10 cellular contexts compared by ENCODE assay signal in genomic region chr3:42042747-42043115, GRCh38. TPM values are rescaled to one million over a fixed set of nuclear protein-coding genes. Genes with fewer than 3 reads are reported as not detected.
DNase-seq lines count a peak whose midpoint lies in the region; ATAC-seq and TF ChIP-seq lines count a peak whose summit lies in the region.
"Had no signal": no experiment of that assay in that cellular context is flagged by ENCODE, and none has a peak within 500 bp of the region (broad histone marks: within the 10 kb centered on the region; RNA-seq: fewer than 3 reads in every experiment).

No MANE protein-coding gene starts in this region.

- peak overlapping the region; percentile 95 for H3K27ac ChIP-seq in HUES64 (ENCODE audit: low read depth, low read length)
- no peak overlapping the region for H3K27ac ChIP-seq in stomach smooth muscle (ENCODE audit: low read length)
- peak overlapping the region in 22 of 59 donors; percentile 16 to 71 (median 41) for H3K27ac ChIP-seq in dorsolateral prefrontal cortex
- H3K27ac ChIP-seq: HL-60, VCaP had no signal

- peak overlapping the region; percentile 42 for H3K4me3 ChIP-seq in HUES64 (ENCODE audit: low read length)
- H3K4me3 ChIP-seq in astrocyte of the spinal cord (ENCODE audit: low read depth, low read length) = no peak overlapping the region
- peak overlapping the region; percentile 39 to 44 for H3K4me3 ChIP-seq in stomach smooth muscle (ENCODE audit: low read length in 2 of 2)
- H3K4me3 ChIP-seq in dorsolateral prefrontal cortex = no peak overlapping the region

- no peaks in the 10 kb centered on the region for H3K9me3 ChIP-seq in HUES64 (ENCODE audit: insufficient read depth, low read depth, low read length)
- no peaks in the 10 kb centered on the region for H3K9me3 ChIP-seq in stomach smooth muscle (ENCODE audit: control insufficient read depth in 2 of 2, low read length in 2 of 2)

- H3K36me3 ChIP-seq in HUES64 (ENCODE audit: insufficient read depth, low read length) (no peaks in the 10 kb centered on the region), stomach smooth muscle (ENCODE audit: control insufficient read depth in 2 of 2, insufficient read depth in 2 of 2, low read length in 2 of 2) (no peaks in the 10 kb centered on the region)

- no peak for ATAC-seq in HG03139 (IDR thresholded peaks at IDR 0.05; ENCODE audit: unreplicated experiment)

- TF ChIP-seq CTCF in astrocyte of the spinal cord (IDR thresholded peaks at IDR 0.05; ENCODE audit: low read depth, low read length) (no peak), dorsolateral prefrontal cortex (IDR thresholded peaks at IDR 0.05 in 54 of 56, conservative IDR thresholded peaks at IDR 0.05 in 2 of 56; ENCODE audit: low read depth in 1 of 56, partially characterized antibody in 56 of 56) (no peak)

- peak; percentile 45 for DNase-seq in astrocyte of the spinal cord (ENCODE audit: low read depth, low spot score)
- peak; percentile 33 for DNase-seq in left kidney (ENCODE audit: low read depth, low spot score)
- no peak for DNase-seq in NCI-H1930 (lab: John Stamatoyannopoulos, UW)
- no peak for DNase-seq in dorsolateral prefrontal cortex
- DNase-seq: activated naive CD8-positive, alpha-beta T cell treated with anti-CD3 and anti-CD28 coated beads for 36 hours had no signal

- H3K27me3 ChIP-seq in HUES64 (ENCODE audit: insufficient read depth, low read length) (no peaks in the 10 kb centered on the region), stomach smooth muscle (ENCODE audit: control insufficient read depth in 1 of 2, insufficient read depth in 2 of 2, low read length in 2 of 2) (no peaks in the 10 kb centered on the region), dorsolateral prefrontal cortex (no peaks in the 10 kb centered on the region)

- intact Hi-C loops in dorsolateral prefrontal cortex (cut with DNase I) = no loop called here

- H3K9ac ChIP-seq in HUES64 (ENCODE audit: low read depth, low read length) (peak overlapping the region; percentile 71), stomach smooth muscle (ENCODE audit: low read length in 2 of 2) (no peak overlapping the region)

- H3K4me1 ChIP-seq in HUES64 (ENCODE audit: insufficient read depth, low read length) (peaks cover 34% of the 10 kb centered on the region), stomach smooth muscle (ENCODE audit: control insufficient read depth, insufficient read depth, low read length) (peaks cover 18% of the 10 kb centered on the region)

- 54% methylated on average over 5 of the region's 5 CpGs for WGBS in HUES64

- in situ Hi-C loops in astrocyte of the spinal cord (cut with HindIII; ENCODE audit: low sequenced_read_pairs) = no loop called here

RNA-seq across cellular contexts. Expression of gene TRAK1, which starts 48.4 kb away (rescaled TPM):
- 21.1 TPM for polyA plus RNA-seq in HUES64 (2013, experiment 1 of 2)
- polyA plus RNA-seq in HUES64 (2013, experiment 2 of 2) = 28.0 TPM
- 100 to 1,000 TPM in 2 of 120 experiments, 10 to 100 TPM in 118; 52.9 to 121 (median 72.5) TPM for total RNA-seq in dorsolateral prefrontal cortex

Comparison
In these comparisons a context has a peak if more than half of its experiments do, and no peak if none do; other contexts are left out.
1. H3K4me3 ChIP-seq: peak in HUES64 (single experiment) and stomach smooth muscle (2 of 2); none in astrocyte of the spinal cord (single experiment) and dorsolateral prefrontal cortex (0 of 59).
2. DNase-seq: peak in astrocyte of the spinal cord (single experiment) and left kidney (single experiment); none in NCI-H1930 (0 of 2) and dorsolateral prefrontal cortex (0 of 10).